ENCODE assay signal across 10 cellular contexts in genomic region chr10:44908071-44908709, GRCh38. TPM values are rescaled to one million over a fixed set of nuclear protein-coding genes. Genes with fewer than 3 reads are reported as not detected.
A peak's percentile ranks its signal among the peaks of the same experiment; 100 is the strongest.
DNase-seq lines count a peak whose midpoint lies in the region; ATAC-seq and TF ChIP-seq lines count a peak whose summit lies in the region.
"Had no signal": no experiment of that assay in that cellular context is flagged by ENCODE, and none has a peak within 500 bp of the region (broad histone marks: within the 10 kb centered on the region; RNA-seq: fewer than 3 reads in every experiment).

No MANE protein-coding gene starts in this region.

- H3K4me3 ChIP-seq in cardiac muscle cell: no peak overlapping the region
- H3K4me3 ChIP-seq in WERI-Rb-1 (ENCODE audit: low read depth, low read length): no peak overlapping the region
- no peak overlapping the region for H3K4me3 ChIP-seq in smooth muscle cell

- ATAC-seq in Right ventricle myocardium inferior: no peak

- intact Hi-C loops in Right ventricle myocardium inferior (cut with DNase I): no loop called here

- H3K36me3 ChIP-seq in cardiac muscle cell (no peaks in the 10 kb centered on the region), WERI-Rb-1 (no peaks in the 10 kb centered on the region), smooth muscle cell (ENCODE audit: low read depth) (no peaks in the 10 kb centered on the region)
- H3K36me3 ChIP-seq: BE2C had no signal

- no peaks in the 10 kb centered on the region for H3F3A ChIP-seq in smooth muscle cell (ENCODE audit: low read depth)

- H2AFZ ChIP-seq in smooth muscle cell (ENCODE audit: low read depth): peak overlapping the region; percentile 79

- DNase-seq in cardiac muscle cell (ENCODE audit: low read depth in 1 of 2, low spot score in 1 of 2): peak; percentile 85 to 87
- no peak for DNase-seq in Right ventricle myocardium inferior (ENCODE audit: missing footprints)
- DNase-seq in WERI-Rb-1: peak; percentile 56
- peak; percentile 72 for DNase-seq in iPS-NIHi11 (ENCODE audit: low spot score)
- DNase-seq in smooth muscle cell (lab: John Stamatoyannopoulos, UW; ENCODE audit: unreplicated experiment): no peak
- DNase-seq in mucosa of gallbladder (ENCODE audit: low spot score): no peak
- no peak for DNase-seq in activated CD4-positive, alpha-beta T cell treated with anti-CD3 and anti-CD28 coated beads for 48 hours
- DNase-seq in T-helper 2 cell: no peak
- DNase-seq: BE2C had no signal

- no peaks in the 10 kb centered on the region for H3K79me2 ChIP-seq in smooth muscle cell (ENCODE audit: low read depth)

- H3K27ac ChIP-seq in cardiac muscle cell (peak overlapping the region; percentile 86), WERI-Rb-1 (peak overlapping the region; percentile 54), smooth muscle cell (ENCODE audit: low read depth) (no peak overlapping the region)

- H3K9me3 ChIP-seq in cardiac muscle cell (ENCODE audit: low read depth): no peaks in the 10 kb centered on the region
- H3K9me3 ChIP-seq in WERI-Rb-1 (ENCODE audit: severe bottlenecking): peaks cover 5% of the 10 kb centered on the region
- no peaks in the 10 kb centered on the region for H3K9me3 ChIP-seq in smooth muscle cell (replicated peaks; ENCODE audit: low read depth)
- H3K9me3 ChIP-seq: BE2C had no signal

- WGBS in smooth muscle cell (ENCODE audit: low lambda C conversion rate): 44% methylated on average over 10 of the region's 10 CpGs

- no peak overlapping the region for H3K9ac ChIP-seq in smooth muscle cell (ENCODE audit: low read depth)

- peak overlapping the region; percentile 49 for H3K4me2 ChIP-seq in smooth muscle cell

- TF ChIP-seq CTCF in cardiac muscle cell (IDR thresholded peaks at IDR 0.05; ENCODE audit: low read depth, low read length) (no peak), WERI-Rb-1 (IDR thresholded peaks at IDR 0.05; ENCODE audit: low read depth, low read length) (no peak), smooth muscle cell (IDR thresholded peaks at IDR 0.05; ENCODE audit: borderline replicate concordance, insufficient read depth, poor library complexity, severe bottlenecking) (no peak)

- H4K20me1 ChIP-seq in smooth muscle cell (ENCODE audit: low read depth): no peaks in the 10 kb centered on the region

- H3K4me1 ChIP-seq in cardiac muscle cell (ENCODE audit: low read depth) (peaks cover 44% of the 10 kb centered on the region), smooth muscle cell (ENCODE audit: low read depth) (peaks cover 10% of the 10 kb centered on the region)
- H3K4me1 ChIP-seq: BE2C had no signal

- H3K27me3 ChIP-seq in cardiac muscle cell (no peaks in the 10 kb centered on the region), WERI-Rb-1 (ENCODE audit: insufficient read depth, low read depth, severe bottlenecking) (no peaks in the 10 kb centered on the region), smooth muscle cell (ENCODE audit: low read depth) (no peaks in the 10 kb centered on the region)
- H3K27me3 ChIP-seq: BE2C had no signal

RNA-seq across cellular contexts. Expression of gene TMEM72, which starts 2.9 kb away (rescaled TPM):
- total RNA-seq in cardiac muscle cell: 1.3 and 2.3 TPM in 2 replicates
- 1.2 and 2.3 TPM in 2 replicates for polyA plus RNA-seq in cardiac muscle cell
- total RNA-seq in Right ventricle myocardium inferior: not detected
- not detected in 2 replicates for total RNA-seq in smooth muscle cell
- polyA plus RNA-seq in smooth muscle cell: not detected in 2 replicates
- total RNA-seq in mucosa of gallbladder: not detected
- total RNA-seq: LHCN-M2 had no signal

RNA-seq across cellular contexts. Expression of gene RASSF4, which starts 51.4 kb away (rescaled TPM):
- total RNA-seq in cardiac muscle cell: 53.2 and 63.6 TPM in 2 replicates
- polyA plus RNA-seq in cardiac muscle cell: 70.7 and 102 TPM in 2 replicates
- 91.5 TPM for total RNA-seq in Right ventricle myocardium inferior
- 6.5 and 8.3 TPM in 2 replicates for total RNA-seq in smooth muscle cell
- polyA plus RNA-seq in smooth muscle cell: 13.0 and 14.8 TPM in 2 replicates
- 41.9 TPM for total RNA-seq in mucosa of gallbladder

Comparison
In these comparisons a context has a peak if more than half of its experiments do, and no peak if none do; other contexts are left out.
1. DNase-seq: peak in cardiac muscle cell (2 of 2), WERI-Rb-1 (single experiment) and iPS-NIHi11 (single experiment); none in Right ventricle myocardium inferior (single experiment), smooth muscle cell (single experiment), mucosa of gallbladder (single experiment), activated CD4-positive, alpha-beta T cell treated with anti-CD3 and anti-CD28 coated beads for 48 hours (single experiment) and T-helper 2 cell (0 of 5).